In genomic region chr12:95629392-95629791, GRCh38 we compare ENCODE assay signal across 24 cellular contexts.
A peak's percentile ranks its signal among the peaks of the same experiment; 100 is the strongest.
DNase-seq lines count a peak whose midpoint lies in the region; TF ChIP-seq lines count a peak whose summit lies in the region.
"Had no signal": no experiment of that assay in that cellular context is flagged by ENCODE, and none has a peak within 500 bp of the region (broad histone marks: within the 10 kb centered on the region; RNA-seq: fewer than 3 reads in every experiment).

No MANE protein-coding gene starts in this region.

- no peaks in the 10 kb centered on the region for H4K20me1 ChIP-seq in osteoblast (ENCODE audit: insufficient read depth, low read length)
- H4K20me1 ChIP-seq: BLaER1 had no signal

- H3K79me2 ChIP-seq in osteoblast (ENCODE audit: insufficient read depth, low read length), result no peaks in the 10 kb centered on the region

- H3K4me1 Mint-ChIP-seq in activated CD4-positive, alpha-beta T cell treated with anti-CD3 and anti-CD28 coated beads, Interleukin-2, amount 10 ng/mL, durations not matched to agents 7 days and 5 days, result no peaks in the 10 kb centered on the region

- DNase-seq in G401 (ENCODE audit: low spot score) (peak; percentile 5), left ventricle myocardium inferior (no peak), osteoblast (ENCODE audit: insufficient read length, low spot score, missing footprints) (no peak), iPS-NIHi11 (ENCODE audit: low spot score) (no peak), ascending aorta (ENCODE audit: low spot score in 2 of 2) (no peak)
- no peak for DNase-seq in activated CD4-positive, alpha-beta T cell treated with anti-CD3 and anti-CD28 coated beads, Interleukin-2, amount 10 ng/mL, durations not matched to agents 7 days and 5 days
- DNase-seq: CD8-positive, alpha-beta T cell; DMS153; GDM1; GM23248; MV-4-11; NCI-H1105 treated with DMSO at 0.1 percent for 48 hours; NCI-H1694; NCI-H2081; NCI-H2171; NCI-H345; NCI-H524 treated with DMSO at 0.1 percent for 48 hours; Peyer's patch; SHP77 had no signal

- H3K27ac ChIP-seq in ectodermal cell (ENCODE audit: insufficient read depth, low read depth, low read length, poor library complexity, severe bottlenecking), result peak overlapping the region; percentile 26
- peak overlapping the region; percentile 68 for H3K27ac ChIP-seq in left ventricle myocardium inferior (replicated peaks)
- H3K27ac ChIP-seq in osteoblast (ENCODE audit: low read depth, low read length), result no peak overlapping the region
- H3K27ac ChIP-seq in ascending aorta, result no peak overlapping the region
- H3K27ac ChIP-seq: BLaER1, GM23248, KMS-11, Peyer's patch, SK-N-MC had no signal

- POLR2A ChIA-PET in activated CD4-positive, alpha-beta T cell treated with anti-CD3 and anti-CD28 coated beads, Interleukin-2, amount 10 ng/mL, durations not matched to agents 7 days and 5 days (lab: Charles Lee), result no interaction called here

- no peaks in the 10 kb centered on the region for H3K27me3 ChIP-seq in ectodermal cell (ENCODE audit: control insufficient read depth, insufficient read depth, low read length, poor library complexity, severe bottlenecking)
- no peaks in the 10 kb centered on the region for H3K27me3 ChIP-seq in left ventricle myocardium inferior (ENCODE audit: low read depth)
- no peaks in the 10 kb centered on the region for H3K27me3 ChIP-seq in osteoblast (ENCODE audit: insufficient read depth, low read length)
- H3K27me3 ChIP-seq in ascending aorta, result no peaks in the 10 kb centered on the region
- H3K27me3 ChIP-seq: BLaER1, Peyer's patch had no signal

- peak overlapping the region; percentile 45 for H2AFZ ChIP-seq in osteoblast (ENCODE audit: low read length)
- H2AFZ ChIP-seq: GM23248 had no signal

- intact Hi-C loops in left ventricle myocardium inferior (cut with micrococcal nuclease) (no loop called here), ascending aorta (cut with DNase I) (no loop called here)

- WGBS in ectodermal cell, 2 experiments, result 36 to 37% methylated on average over 3 of the region's 3 CpGs

- H3K4me3 Mint-ChIP-seq in activated CD4-positive, alpha-beta T cell treated with anti-CD3 and anti-CD28 coated beads, Interleukin-2, amount 10 ng/mL, durations not matched to agents 7 days and 5 days, result no peak overlapping the region
- H3K4me3 Mint-ChIP-seq: CD8-positive, alpha-beta T cell had no signal

- no peaks in the 10 kb centered on the region for H3K27me3 Mint-ChIP-seq in activated CD4-positive, alpha-beta T cell treated with anti-CD3 and anti-CD28 coated beads, Interleukin-2, amount 10 ng/mL, durations not matched to agents 7 days and 5 days

- no peaks in the 10 kb centered on the region for H3K36me3 ChIP-seq in ectodermal cell (ENCODE audit: control insufficient read depth, insufficient read depth, low read length)
- no peaks in the 10 kb centered on the region for H3K36me3 ChIP-seq in left ventricle myocardium inferior
- H3K36me3 ChIP-seq in osteoblast (ENCODE audit: insufficient read depth, low read length), result no peaks in the 10 kb centered on the region
- H3K36me3 ChIP-seq in ascending aorta, result no peaks in the 10 kb centered on the region
- H3K36me3 ChIP-seq: BLaER1, HAP-1, Peyer's patch had no signal

- TF ChIP-seq CTCF in left ventricle myocardium inferior (IDR thresholded peaks at IDR 0.05; ENCODE audit: borderline replicate concordance) (no peak), osteoblast (IDR thresholded peaks at IDR 0.05; ENCODE audit: extremely low read depth, low read depth, low read length) (no peak), ascending aorta (IDR thresholded peaks at IDR 0.05) (no peak)

- no peaks in the 10 kb centered on the region for H3K36me3 Mint-ChIP-seq in activated CD4-positive, alpha-beta T cell treated with anti-CD3 and anti-CD28 coated beads, Interleukin-2, amount 10 ng/mL, durations not matched to agents 7 days and 5 days (ENCODE audit: low read depth)
- H3K36me3 Mint-ChIP-seq: CD8-positive, alpha-beta T cell had no signal

- H3K4me1 ChIP-seq in ectodermal cell (ENCODE audit: control insufficient read depth, insufficient read depth, low read length), result peaks cover 3% of the 10 kb centered on the region
- H3K4me1 ChIP-seq in left ventricle myocardium inferior, result peaks cover 64% of the 10 kb centered on the region
- H3K4me1 ChIP-seq in osteoblast (ENCODE audit: insufficient read depth, low read length), result peaks cover 12% of the 10 kb centered on the region
- H3K4me1 ChIP-seq in ascending aorta, result peaks cover 0 to 6% of the 10 kb centered on the region in 2 donors

- CTCF ChIA-PET in activated CD4-positive, alpha-beta T cell treated with anti-CD3 and anti-CD28 coated beads, Interleukin-2, amount 10 ng/mL, durations not matched to agents 7 days and 5 days (lab: Charles Lee), result no interaction called here

- no peak overlapping the region for H3K4me3 ChIP-seq in ectodermal cell (ENCODE audit: insufficient read depth, low read depth, low read length)
- no peak overlapping the region for H3K4me3 ChIP-seq in left ventricle myocardium inferior
- no peak overlapping the region for H3K4me3 ChIP-seq in osteoblast (ENCODE audit: insufficient read depth, low read length)
- no peak overlapping the region for H3K4me3 ChIP-seq in ascending aorta
- H3K4me3 ChIP-seq: BLaER1, GM23248, HAP-1, Peyer's patch, SK-N-MC had no signal

- no peak overlapping the region for H3K4me2 ChIP-seq in osteoblast (ENCODE audit: insufficient read depth, low read length)
- H3K4me2 ChIP-seq: BLaER1, KMS-11 had no signal

- no peaks in the 10 kb centered on the region for H3K9me3 Mint-ChIP-seq in activated CD4-positive, alpha-beta T cell treated with anti-CD3 and anti-CD28 coated beads, Interleukin-2, amount 10 ng/mL, durations not matched to agents 7 days and 5 days
- H3K9me3 Mint-ChIP-seq: CD8-positive, alpha-beta T cell had no signal

- in situ Hi-C loops in G401 (cut with HindIII; ENCODE audit: low sequenced_read_pairs), result no loop called here

- H3K9me3 ChIP-seq in ectodermal cell (ENCODE audit: control insufficient read depth, low read length) (no peaks in the 10 kb centered on the region), left ventricle myocardium inferior (replicated peaks) (no peaks in the 10 kb centered on the region), osteoblast (ENCODE audit: low read depth, low read length) (no peaks in the 10 kb centered on the region), ascending aorta (no peaks in the 10 kb centered on the region)
- H3K9me3 ChIP-seq: BLaER1, HAP-1, Peyer's patch had no signal

- H3K27ac Mint-ChIP-seq in activated CD4-positive, alpha-beta T cell treated with anti-CD3 and anti-CD28 coated beads, Interleukin-2, amount 10 ng/mL, durations not matched to agents 7 days and 5 days, result no peak overlapping the region
- H3K27ac Mint-ChIP-seq: CD8-positive, alpha-beta T cell had no signal

Comparison
In these comparisons a context has a peak if more than half of its experiments do, and no peak if none do; other contexts are left out.
1. H3K27ac ChIP-seq: peak in ectodermal cell (single experiment) and left ventricle myocardium inferior (single experiment); none in osteoblast (single experiment) and ascending aorta (0 of 2).